In the genomic region with DNA sequence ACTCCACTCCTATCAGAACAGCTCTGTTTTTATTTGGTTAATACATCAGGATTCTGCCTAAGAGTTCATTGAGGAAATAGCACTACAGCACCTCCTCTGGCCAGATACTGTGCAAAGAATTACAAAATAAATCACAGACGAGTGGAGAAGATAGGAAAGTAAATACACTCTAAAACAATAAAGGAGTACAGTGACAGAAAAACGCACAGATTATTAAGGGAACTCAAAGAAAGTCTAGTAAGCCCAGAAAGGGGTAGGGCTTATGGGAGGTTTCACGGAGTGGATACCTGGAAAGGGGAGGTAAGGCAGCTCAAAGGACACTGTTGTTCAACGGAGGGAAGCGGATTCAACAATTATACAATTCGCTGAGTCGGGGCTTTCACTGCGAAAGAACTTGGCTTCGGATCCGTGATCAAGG, we compare ENCODE assay signal across 8 cellular contexts. TPM values are rescaled to one million over a fixed set of nuclear protein-coding genes. Genes with fewer than 3 reads are reported as not detected.
DNase-seq lines count a peak whose midpoint lies in the region; ATAC-seq and TF ChIP-seq lines count a peak whose summit lies in the region.

No MANE protein-coding gene starts in this region.

- no CpG with 5 or more reads among the region's 10 CpGs for WGBS in trophoblast cell (ENCODE audit: extremely low coverage, insufficient coverage, insufficient read length)

- H3K36me3 ChIP-seq in MM.1S (replicated peaks; ENCODE audit: insufficient read depth, low read length) (no peaks in the 10 kb centered on the region), trophoblast cell (ENCODE audit: control insufficient read depth in 1 of 2, insufficient read depth in 2 of 2, low read length in 2 of 2) (peaks cover 0 to 1% of the 10 kb centered on the region in 2 experiments)

- no peak overlapping the region for H2AK5ac ChIP-seq in trophoblast cell (ENCODE audit: low read length)

- H4K12ac ChIP-seq in trophoblast cell (ENCODE audit: low read depth, low read length): no peak overlapping the region

- H3K9ac ChIP-seq in MM.1S (ENCODE audit: low read length): peak overlapping the region; percentile 96
- no peak overlapping the region for H3K9ac ChIP-seq in trophoblast cell (ENCODE audit: low read length)

- peak overlapping the region; percentile 88 for H3K4me3 Mint-ChIP-seq in activated T-helper 1 cell treated with anti-CD3 and anti-CD28 coated beads, Interleukin-12 subunit alpha, Interleukin-12 subunit beta, Interleukin-2, Interleukin-4 antibody, amounts not matched to agents 30 ng/mL and 10 ng/mL and 1 ng/mL, durations not matched to agents 14 hours and 24 hours and 36 hours

- H3K27me3 ChIP-seq in MM.1S (replicated peaks; ENCODE audit: insufficient read depth, low read length): no peaks in the 10 kb centered on the region
- H3K27me3 ChIP-seq in trophoblast cell (ENCODE audit: insufficient read depth, low read length): no peaks in the 10 kb centered on the region

- H2AFZ ChIP-seq in MM.1S (ENCODE audit: low read length) (peak overlapping the region; percentile 87), trophoblast cell (ENCODE audit: insufficient read depth, low read length, poor library complexity) (peak overlapping the region; percentile 98)

- peak; percentile 72 for TF ChIP-seq CTCF in MM.1S (IDR thresholded peaks at IDR 0.05; ENCODE audit: low read length)

- H3K4me1 Mint-ChIP-seq in activated T-helper 1 cell treated with anti-CD3 and anti-CD28 coated beads, Interleukin-12 subunit alpha, Interleukin-12 subunit beta, Interleukin-2, Interleukin-4 antibody, amounts not matched to agents 30 ng/mL and 10 ng/mL and 1 ng/mL, durations not matched to agents 14 hours and 24 hours and 36 hours (ENCODE audit: low read depth): peaks cover 44% of the 10 kb centered on the region

- no peak overlapping the region for H3K4ac ChIP-seq in trophoblast cell (ENCODE audit: low read depth, low read length)

- H3K36me3 Mint-ChIP-seq in activated T-helper 1 cell treated with anti-CD3 and anti-CD28 coated beads, Interleukin-12 subunit alpha, Interleukin-12 subunit beta, Interleukin-2, Interleukin-4 antibody, amounts not matched to agents 30 ng/mL and 10 ng/mL and 1 ng/mL, durations not matched to agents 14 hours and 24 hours and 36 hours (ENCODE audit: low read depth): peaks cover 19% of the 10 kb centered on the region

- intact Hi-C loops in activated T-helper 1 cell treated with anti-CD3 and anti-CD28 coated beads, Interleukin-12 subunit alpha, Interleukin-12 subunit beta, Interleukin-2, Interleukin-4 antibody, amounts not matched to agents 30 ng/mL and 10 ng/mL and 1 ng/mL, durations not matched to agents 14 hours and 24 hours and 36 hours (cut with micrococcal nuclease): loop anchor here (1.0 kb wide), 1 partner anchor 8 kb away; no protein-coding TSS in a partner anchor
- intact Hi-C loops in Right ventricle myocardium superior (cut with DNase I): loop anchor here (10.0 kb wide), 1 partner anchor 147 kb away; no protein-coding TSS in a partner anchor

- H3K23ac ChIP-seq in trophoblast cell (ENCODE audit: low read length): no peak overlapping the region

- H3K9me3 Mint-ChIP-seq in activated T-helper 1 cell treated with anti-CD3 and anti-CD28 coated beads, Interleukin-12 subunit alpha, Interleukin-12 subunit beta, Interleukin-2, Interleukin-4 antibody, amounts not matched to agents 30 ng/mL and 10 ng/mL and 1 ng/mL, durations not matched to agents 14 hours and 24 hours and 36 hours: peaks cover 18% of the 10 kb centered on the region

- H3K79me1 ChIP-seq in trophoblast cell (ENCODE audit: low read length): peaks cover 10% of the 10 kb centered on the region

- peak; percentile 84 for DNase-seq in DMS79 treated with DMSO at 0.1 percent for 48 hours (lab: John Stamatoyannopoulos, UW)
- DNase-seq in MM.1S: peak; percentile 61
- DNase-seq in activated T-helper 1 cell treated with anti-CD3 and anti-CD28 coated beads, Interleukin-12 subunit alpha, Interleukin-12 subunit beta, Interleukin-2, Interleukin-4 antibody, amounts not matched to agents 30 ng/mL and 10 ng/mL and 1 ng/mL, durations not matched to agents 14 hours and 24 hours and 36 hours (ENCODE audit: low spot score): no peak
- no peak for DNase-seq in Right ventricle myocardium superior
- peak in 1 of 2 donors; percentile 31 for DNase-seq in trophoblast cell
- DNase-seq in activated CD4-positive, alpha-beta T cell treated with anti-CD3 and anti-CD28 coated beads, Interleukin-2, amount 50 U/mL, for 48 hours: no peak

- H3K27me3 Mint-ChIP-seq in activated T-helper 1 cell treated with anti-CD3 and anti-CD28 coated beads, Interleukin-12 subunit alpha, Interleukin-12 subunit beta, Interleukin-2, Interleukin-4 antibody, amounts not matched to agents 30 ng/mL and 10 ng/mL and 1 ng/mL, durations not matched to agents 14 hours and 24 hours and 36 hours (ENCODE audit: insufficient read depth): peaks cover 22% of the 10 kb centered on the region

- H3K9me3 ChIP-seq in MM.1S (replicated peaks; ENCODE audit: insufficient read depth, low read length): no peaks in the 10 kb centered on the region
- peaks cover 3% of the 10 kb centered on the region for H3K9me3 ChIP-seq in trophoblast cell (ENCODE audit: insufficient read depth, low read depth, low read length)

- peak overlapping the region; percentile 26 for H2BK5ac ChIP-seq in trophoblast cell (ENCODE audit: low read depth, low read length, poor library complexity)

- peak overlapping the region; percentile 49 for H3K18ac ChIP-seq in trophoblast cell (ENCODE audit: low read length)

- peak overlapping the region; percentile 70 for H4K8ac ChIP-seq in trophoblast cell (ENCODE audit: low read depth, low read length)

- H2BK120ac ChIP-seq in trophoblast cell (ENCODE audit: insufficient read depth, low read length, poor library complexity): peak overlapping the region; percentile 4

- H3K4me1 ChIP-seq in MM.1S (ENCODE audit: low read length) (no peaks in the 10 kb centered on the region), trophoblast cell (ENCODE audit: control insufficient read depth in 1 of 2, insufficient read depth in 2 of 2, low read length in 2 of 2) (peaks cover 3% of the 10 kb centered on the region in 2 experiments)

- peak overlapping the region; percentile 45 for H3K14ac ChIP-seq in trophoblast cell (ENCODE audit: low read length)

- H3K27ac Mint-ChIP-seq in activated T-helper 1 cell treated with anti-CD3 and anti-CD28 coated beads, Interleukin-12 subunit alpha, Interleukin-12 subunit beta, Interleukin-2, Interleukin-4 antibody, amounts not matched to agents 30 ng/mL and 10 ng/mL and 1 ng/mL, durations not matched to agents 14 hours and 24 hours and 36 hours: peak overlapping the region; percentile 86

- H3K9me2 ChIP-seq in MM.1S (replicated peaks; ENCODE audit: insufficient read depth, low read length): no peaks in the 10 kb centered on the region

- H4K20me1 ChIP-seq in MM.1S (ENCODE audit: insufficient read depth, low read length): no peaks in the 10 kb centered on the region

- H3K4me3 ChIP-seq in MM.1S (ENCODE audit: low read length): peak overlapping the region; percentile 93
- H3K4me3 ChIP-seq in trophoblast cell (ENCODE audit: low read depth, low read length): peak overlapping the region; percentile 76

- peak overlapping the region; percentile 74 for H2BK12ac ChIP-seq in trophoblast cell (ENCODE audit: low read length)

- H4K91ac ChIP-seq in trophoblast cell (ENCODE audit: low read depth, low read length): peak overlapping the region; percentile 42

- H3F3A ChIP-seq in MM.1S (ENCODE audit: insufficient read depth, low read length): peaks cover 11% of the 10 kb centered on the region

- H3K27ac ChIP-seq in MM.1S (ENCODE audit: low read length) (peak overlapping the region; percentile 81), trophoblast cell (ENCODE audit: low read depth, low read length) (no peak overlapping the region)

- H3K4me2 ChIP-seq in MM.1S (ENCODE audit: low read depth, low read length) (peak overlapping the region; percentile 70), trophoblast cell (ENCODE audit: low read length) (peak overlapping the region; percentile 90)

- ATAC-seq in GM21529 (IDR thresholded peaks at IDR 0.05; ENCODE audit: unreplicated experiment) (peak; percentile 22), Right ventricle myocardium superior (ENCODE audit: poor library complexity) (peak; percentile 48), GM21515 (IDR thresholded peaks at IDR 0.05; ENCODE audit: unreplicated experiment) (no peak)

- H3K79me2 ChIP-seq in MM.1S (ENCODE audit: low read length) (peaks cover 7% of the 10 kb centered on the region; the same call in 1 of the 2 replicates), trophoblast cell (ENCODE audit: control insufficient read depth, insufficient read depth, low read length, poor library complexity) (peaks cover 3% of the 10 kb centered on the region)

RNA-seq across cellular contexts. Expression of gene OR10AD1, which starts 5.5 kb away (rescaled TPM):
- total RNA-seq in activated T-helper 1 cell treated with anti-CD3 and anti-CD28 coated beads, Interleukin-12 subunit alpha, Interleukin-12 subunit beta, Interleukin-2, Interleukin-4 antibody, amounts not matched to agents 30 ng/mL and 10 ng/mL and 1 ng/mL, durations not matched to agents 14 hours and 24 hours and 36 hours: not detected in 2 replicates
- not detected for total RNA-seq in Right ventricle myocardium superior
- polyA plus RNA-seq in trophoblast cell (2013): not detected in 2 replicates

RNA-seq across cellular contexts. Expression of gene CCDC184, which starts 14.1 kb away (rescaled TPM):
- 0.61 and 0.75 TPM in 2 replicates for total RNA-seq in activated T-helper 1 cell treated with anti-CD3 and anti-CD28 coated beads, Interleukin-12 subunit alpha, Interleukin-12 subunit beta, Interleukin-2, Interleukin-4 antibody, amounts not matched to agents 30 ng/mL and 10 ng/mL and 1 ng/mL, durations not matched to agents 14 hours and 24 hours and 36 hours
- total RNA-seq in Right ventricle myocardium superior: 0.97 TPM
- polyA plus RNA-seq in trophoblast cell (2013): 0.26 and 0.32 TPM in 2 replicates

RNA-seq across cellular contexts. Expression of gene ASB8, which starts 40.2 kb away (rescaled TPM):
- 33.3 and 36.1 TPM in 2 replicates for total RNA-seq in activated T-helper 1 cell treated with anti-CD3 and anti-CD28 coated beads, Interleukin-12 subunit alpha, Interleukin-12 subunit beta, Interleukin-2, Interleukin-4 antibody, amounts not matched to agents 30 ng/mL and 10 ng/mL and 1 ng/mL, durations not matched to agents 14 hours and 24 hours and 36 hours
- 86.0 TPM for total RNA-seq in Right ventricle myocardium superior
- 9.0 and 9.3 TPM in 2 replicates for polyA plus RNA-seq in trophoblast cell (2013)

Comparison
In these comparisons a context has a peak if more than half of its experiments do, and no peak if none do; other contexts are left out.
1. DNase-seq: peak in DMS79 treated with DMSO at 0.1 percent for 48 hours (single experiment) and MM.1S (single experiment); none in activated T-helper 1 cell treated with anti-CD3 and anti-CD28 coated beads, Interleukin-12 subunit alpha, Interleukin-12 subunit beta, Interleukin-2, Interleukin-4 antibody, amounts not matched to agents 30 ng/mL and 10 ng/mL and 1 ng/mL, durations not matched to agents 14 hours and 24 hours and 36 hours (single experiment), Right ventricle myocardium superior (single experiment) and activated CD4-positive, alpha-beta T cell treated with anti-CD3 and anti-CD28 coated beads, Interleukin-2, amount 50 U/mL, for 48 hours (0 of 2).